Comparison of ENCODE assay signal across 8 cellular contexts in genomic region chr17:10697092-10698081, GRCh38. TPM values are rescaled to one million over a fixed set of nuclear protein-coding genes. Genes with fewer than 3 reads are reported as not detected.
A peak's percentile ranks its signal among the peaks of the same experiment; 100 is the strongest.
DNase-seq lines count a peak whose midpoint lies in the region; ATAC-seq and TF ChIP-seq lines count a peak whose summit lies in the region.

Gene ADPRM, plus strand, starts transcription at chr17:10697594. Its CDS starts 7,333 bp downstream, at chr17:10704927.
Gene SCO1, minus strand, starts transcription at chr17:10697533. Its CDS starts 26 bp downstream, at chr17:10697507.

- H3K9ac ChIP-seq in rectal smooth muscle tissue (ENCODE audit: low read length) = peak within 1 kb of the TSS; percentile 94

- ATAC-seq in GM18502 (IDR thresholded peaks at IDR 0.05; ENCODE audit: poor library complexity, unreplicated experiment) (peak; percentile 96), HG02943 (IDR thresholded peaks at IDR 0.05; ENCODE audit: low read depth, unreplicated experiment) (peak; percentile 97), aorta (ENCODE audit: low FRiP score) (peak; percentile 98)

- peak within 1 kb of the TSS; percentile 95 for H3K27ac Mint-ChIP-seq in T-helper 2 cell treated with Interferon-gamma antibody and Interleukin-4, amounts not matched to agents 5 μg/mL and 100 μg/mL, for 36 hours

- no peaks in the 10 kb centered on the region for H3K27me3 Mint-ChIP-seq in T-helper 2 cell treated with Interferon-gamma antibody and Interleukin-4, amounts not matched to agents 5 μg/mL and 100 μg/mL, for 36 hours (ENCODE audit: low read depth)

- in situ Hi-C loops in astrocyte of the cerebellum (cut with HindIII; ENCODE audit: low sequenced_read_pairs) = no loop called here

- peak; percentile 26 to 69 for DNase-seq in NCI-H187 (lab: John Stamatoyannopoulos, UW)
- peak; percentile 92 for DNase-seq in T-helper 2 cell treated with Interferon-gamma antibody and Interleukin-4, amounts not matched to agents 5 μg/mL and 100 μg/mL, for 36 hours (ENCODE audit: low spot score)
- DNase-seq in astrocyte of the cerebellum (ENCODE audit: low read depth) = peak; percentile 84
- peak; percentile 87 for DNase-seq in hepatic stellate cell (ENCODE audit: low spot score)
- DNase-seq in aorta = peak; percentile 97

- H3K9me3 ChIP-seq in aorta (ENCODE audit: control insufficient read depth, low read length) = no peaks in the 10 kb centered on the region

- WGBS in aorta, 2 donors = 0% methylated on average over 79 to 84 of the region's 84 CpGs

- no peaks in the 10 kb centered on the region for H3K27me3 ChIP-seq in rectal smooth muscle tissue (ENCODE audit: control insufficient read depth, insufficient read depth, low read length)
- no peaks in the 10 kb centered on the region for H3K27me3 ChIP-seq in aorta (ENCODE audit: control insufficient read depth in 1 of 2, insufficient read depth in 2 of 2, low read length in 1 of 2)

- H3K27ac ChIP-seq in rectal smooth muscle tissue (ENCODE audit: low read depth, low read length) (peak within 1 kb of the TSS; percentile 94), aorta (ENCODE audit: low read depth in 1 of 2, low read length in 2 of 2) (peak within 1 kb of the TSS; percentile 30 to 78)

- peak; percentile 60 for TF ChIP-seq CTCF in astrocyte of the cerebellum (IDR thresholded peaks at IDR 0.05; ENCODE audit: low read depth, low read length, missing control alignments)

- H3K4me3 ChIP-seq in astrocyte of the cerebellum (ENCODE audit: low read depth, low read length) (peak within 1 kb of the TSS; percentile 79), rectal smooth muscle tissue (ENCODE audit: low read length) (peak within 1 kb of the TSS; percentile 98), aorta (ENCODE audit: low read length in 2 of 2) (peak within 1 kb of the TSS; percentile 65 to 88)

- peak within 1 kb of the TSS; percentile 97 for H3K4me3 Mint-ChIP-seq in T-helper 2 cell treated with Interferon-gamma antibody and Interleukin-4, amounts not matched to agents 5 μg/mL and 100 μg/mL, for 36 hours

- H3K36me3 ChIP-seq in rectal smooth muscle tissue (ENCODE audit: control insufficient read depth, insufficient read depth, low read length) (peaks cover 7% of the 10 kb centered on the region), aorta (ENCODE audit: control insufficient read depth in 1 of 2, insufficient read depth in 2 of 2, low read length in 1 of 2) (no peaks in the 10 kb centered on the region)

- peaks cover 36% of the 10 kb centered on the region for H3K4me1 Mint-ChIP-seq in T-helper 2 cell treated with Interferon-gamma antibody and Interleukin-4, amounts not matched to agents 5 μg/mL and 100 μg/mL, for 36 hours (ENCODE audit: low read depth)

- H3K36me3 Mint-ChIP-seq in T-helper 2 cell treated with Interferon-gamma antibody and Interleukin-4, amounts not matched to agents 5 μg/mL and 100 μg/mL, for 36 hours (ENCODE audit: low read depth) = peaks cover 44% of the 10 kb centered on the region

- H3K9me3 Mint-ChIP-seq in T-helper 2 cell treated with Interferon-gamma antibody and Interleukin-4, amounts not matched to agents 5 μg/mL and 100 μg/mL, for 36 hours = no peaks in the 10 kb centered on the region

- intact Hi-C loops in aorta (cut with DNase I) = loop anchor here in 1 of 2 donors (5.0 kb wide), 1 partner anchor 50 kb away; no protein-coding TSS in a partner anchor

- H3K4me1 ChIP-seq in rectal smooth muscle tissue (ENCODE audit: control insufficient read depth, insufficient read depth, low read length) = peaks cover 11% of the 10 kb centered on the region
- peaks cover 0 to 4% of the 10 kb centered on the region in 2 donors for H3K4me1 ChIP-seq in aorta (ENCODE audit: control insufficient read depth in 1 of 2, insufficient read depth in 2 of 2, low read length in 2 of 2)

RNA-seq across cellular contexts. Expression of gene ADPRM, which starts in this region (rescaled TPM):
- 10 to 100 TPM; 10.3 to 14.1 TPM for total RNA-seq in aorta
- 10 to 100 TPM in 1 of 2 donors, 1 to 10 TPM in 1; 8.9 to 12.1 TPM for polyA plus RNA-seq in aorta

RNA-seq across cellular contexts. Expression of gene SCO1, which starts in this region (rescaled TPM):
- total RNA-seq in aorta = 10 to 100 TPM; 22.8 to 24.4 TPM
- 10 to 100 TPM in 1 of 2 donors, 1 to 10 TPM in 1; 9.5 to 10.1 TPM for polyA plus RNA-seq in aorta

Comparison
In these comparisons a context has a peak if more than half of its experiments do, and no peak if none do; other contexts are left out.
1. Peak in every context shown above with its lines: DNase-seq, ATAC-seq, H3K4me3 ChIP-seq and H3K27ac ChIP-seq.